ENCODE assay signal across 16 cellular contexts in the genomic region with DNA sequence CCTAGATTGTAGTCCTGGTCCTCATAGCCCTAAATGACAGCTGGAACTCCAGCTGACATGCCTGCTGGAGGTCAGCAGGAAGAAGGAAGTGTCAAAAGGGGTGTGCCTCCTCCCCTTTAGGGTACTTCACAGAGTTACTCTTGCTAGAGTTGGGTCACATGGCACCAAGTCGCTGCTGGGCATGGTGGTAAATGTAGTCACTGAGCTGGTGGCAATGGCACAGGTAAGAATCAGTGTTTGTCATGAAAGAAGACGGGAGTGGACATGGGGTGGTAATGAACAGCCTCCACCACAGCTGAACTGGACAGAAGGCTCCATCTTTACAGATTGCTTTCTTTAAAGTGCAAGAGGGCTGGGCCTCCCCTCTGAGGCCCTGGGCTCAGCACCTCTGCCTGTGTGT.
DNase-seq lines count a peak whose midpoint lies in the region; ATAC-seq, FAIRE-seq and TF ChIP-seq lines count a peak whose summit lies in the region.
"Had no signal": no experiment of that assay in that cellular context is flagged by ENCODE, and none has a peak within 500 bp of the region (broad histone marks: within the 10 kb centered on the region; RNA-seq: fewer than 3 reads in every experiment).

No MANE protein-coding gene starts in this region.

- no peak for TF ChIP-seq POLR2A in A549 (IDR thresholded peaks at IDR 0.05; ENCODE audit: low read length)
- no peak for TF ChIP-seq POLR2A in stomach (IDR thresholded peaks at IDR 0.05)
- no peak for TF ChIP-seq POLR2A in esophagus muscularis mucosa (IDR thresholded peaks at IDR 0.05; ENCODE audit: low read depth)

- POLR2A ChIA-PET in A549 (lab: Yijun Ruan, JAX) = no interaction called here
- POLR2A ChIA-PET in Panc1 (lab: Charles Lee) = no interaction called here

- H4K20me1 ChIP-seq in smooth muscle cell (ENCODE audit: low read depth) = no peaks in the 10 kb centered on the region

- no peaks in the 10 kb centered on the region for H3F3A ChIP-seq in smooth muscle cell (ENCODE audit: low read depth)

- no peaks in the 10 kb centered on the region for H3K36me3 ChIP-seq in Panc1 (ENCODE audit: control insufficient read depth, insufficient read depth, low read length)
- H3K36me3 ChIP-seq in kidney (ENCODE audit: control insufficient read depth in 1 of 2, insufficient read depth in 2 of 2, low read length in 2 of 2) = no peaks in the 10 kb centered on the region
- H3K36me3 ChIP-seq in stomach = no peaks in the 10 kb centered on the region
- H3K36me3 ChIP-seq in smooth muscle cell (ENCODE audit: low read depth) = no peaks in the 10 kb centered on the region
- no peaks in the 10 kb centered on the region for H3K36me3 ChIP-seq in esophagus muscularis mucosa

- no peaks in the 10 kb centered on the region for H3K27me3 ChIP-seq in Panc1 (ENCODE audit: control insufficient read depth, insufficient read depth, low read length)
- no peaks in the 10 kb centered on the region for H3K27me3 ChIP-seq in stomach
- H3K27me3 ChIP-seq in smooth muscle cell (ENCODE audit: low read depth) = no peaks in the 10 kb centered on the region
- no peaks in the 10 kb centered on the region for H3K27me3 ChIP-seq in esophagus muscularis mucosa

- peak; percentile 35 to 36; a peak in 2 of 6 replicates for ATAC-seq in A549
- peak; percentile 58 for ATAC-seq in Panc1
- ATAC-seq: CD8-positive, alpha-beta T cell had no signal

- no peak overlapping the region for H2AFZ ChIP-seq in smooth muscle cell (ENCODE audit: low read depth)

- CTCF ChIA-PET in A549 (lab: Yijun Ruan, JAX) (no interaction called here), Panc1 (lab: Charles Lee) (no interaction called here)

- H3K9me3 ChIP-seq in A549 = no peaks in the 10 kb centered on the region
- no peaks in the 10 kb centered on the region for H3K9me3 ChIP-seq in Panc1 (ENCODE audit: control insufficient read depth, insufficient read depth, low read depth, low read length)
- H3K9me3 ChIP-seq in kidney (ENCODE audit: control insufficient read depth in 1 of 2, low read length in 2 of 2) = no peaks in the 10 kb centered on the region
- peaks cover 0 to 3% (median 0%) of the 10 kb centered on the region in 4 donors for H3K9me3 ChIP-seq in stomach
- no peaks in the 10 kb centered on the region for H3K9me3 ChIP-seq in smooth muscle cell (replicated peaks; ENCODE audit: low read depth)
- H3K9me3 ChIP-seq in esophagus muscularis mucosa = no peaks in the 10 kb centered on the region

- no peaks in the 10 kb centered on the region for H3K79me2 ChIP-seq in smooth muscle cell (ENCODE audit: low read depth)

- H3K4me1 ChIP-seq in A549 = no peaks in the 10 kb centered on the region
- no peaks in the 10 kb centered on the region for H3K4me1 ChIP-seq in Panc1 (ENCODE audit: control insufficient read depth, insufficient read depth, low read length)
- H3K4me1 ChIP-seq in kidney (ENCODE audit: control insufficient read depth in 1 of 2, insufficient read depth in 1 of 2, low read depth in 1 of 2, low read length in 2 of 2) = no peaks in the 10 kb centered on the region
- no peaks in the 10 kb centered on the region for H3K4me1 ChIP-seq in stomach
- no peaks in the 10 kb centered on the region for H3K4me1 ChIP-seq in smooth muscle cell (ENCODE audit: low read depth)
- no peaks in the 10 kb centered on the region for H3K4me1 ChIP-seq in esophagus muscularis mucosa

- in situ Hi-C loops in Panc1 (cut with HindIII; ENCODE audit: low pct_unique_long_range_greater_than_20kb, low sequenced_read_pairs) = no loop called here

- TF ChIP-seq EP300 in A549 (IDR thresholded peaks at IDR 0.05) (no peak), stomach (IDR thresholded peaks at IDR 0.05) (no peak), esophagus muscularis mucosa (IDR thresholded peaks at IDR 0.05) (no peak)

- H3K27ac ChIP-seq in A549 = no peak overlapping the region
- no peak overlapping the region for H3K27ac ChIP-seq in Panc1 (ENCODE audit: low read length)
- H3K27ac ChIP-seq in kidney (ENCODE audit: low read depth in 2 of 2, low read length in 2 of 2) = no peak overlapping the region
- H3K27ac ChIP-seq in stomach = no peak overlapping the region
- H3K27ac ChIP-seq in smooth muscle cell (ENCODE audit: low read depth) = no peak overlapping the region
- no peak overlapping the region for H3K27ac ChIP-seq in substantia nigra (ENCODE audit: low read depth, low read length, poor library complexity, severe bottlenecking)
- no peak overlapping the region for H3K27ac ChIP-seq in esophagus muscularis mucosa (replicated peaks in 1 of 4)

- 25% methylated on average over 2 of the region's 2 CpGs for WGBS in A549 (ENCODE audit: missing lambda C conversion rate)
- WGBS in stomach, 5 donors = 86 to 100% (median 95%) methylated on average over 2 of the region's 2 CpGs
- WGBS in smooth muscle cell (ENCODE audit: low lambda C conversion rate) = 94% methylated on average over 2 of the region's 2 CpGs
- 94% methylated on average over 2 of the region's 2 CpGs for WGBS in esophagus muscularis mucosa

- no peak for FAIRE-seq in A549 (lab: Jason Lieb, UNC)
- no peak for FAIRE-seq in kidney (lab: Jason Lieb, UNC)
- FAIRE-seq: A204.1, D721Med, GM19239 had no signal

- no peak for TF ChIP-seq CTCF in A549 (IDR thresholded peaks at IDR 0.05)
- TF ChIP-seq CTCF in Panc1 (IDR thresholded peaks at IDR 0.05) = no peak
- TF ChIP-seq CTCF in kidney (IDR thresholded peaks at IDR 0.05; ENCODE audit: borderline replicate concordance, extremely low read depth, insufficient read depth) = no peak
- TF ChIP-seq CTCF in stomach (IDR thresholded peaks at IDR 0.05) = no peak
- TF ChIP-seq CTCF in smooth muscle cell (IDR thresholded peaks at IDR 0.05; ENCODE audit: borderline replicate concordance, insufficient read depth, poor library complexity, severe bottlenecking) = no peak
- no peak for TF ChIP-seq CTCF in esophagus muscularis mucosa (IDR thresholded peaks at IDR 0.05)

- TF ChIP-seq RAD21 in A549 (conservative IDR thresholded peaks at IDR 0.05 in 1 of 2, IDR thresholded peaks at IDR 0.05 in 1 of 2) = no peak

- H3K4me3 ChIP-seq in A549 = no peak overlapping the region
- H3K4me3 ChIP-seq in Panc1 (ENCODE audit: low read depth in 2 of 2, low read length in 2 of 2) = no peak overlapping the region
- no peak overlapping the region for H3K4me3 ChIP-seq in kidney (ENCODE audit: low read length in 2 of 2)
- no peak overlapping the region for H3K4me3 ChIP-seq in stomach
- H3K4me3 ChIP-seq in smooth muscle cell = no peak overlapping the region
- H3K4me3 ChIP-seq in esophagus muscularis mucosa = no peak overlapping the region

- intact Hi-C loops in Panc1 (cut with micrococcal nuclease; ENCODE audit: unreplicated experiment) = no loop called here
- intact Hi-C loops in kidney (cut with DNase I) = loop anchor here (10.0 kb wide), 1 partner anchor 813 kb away; no protein-coding TSS in a partner anchor
- intact Hi-C loops in stomach (cut with DNase I; ENCODE audit: low total_unique reads) = no loop called here
- intact Hi-C loops in esophagus muscularis mucosa (cut with DNase I) = no loop called here

- no peak overlapping the region for H3K9ac ChIP-seq in kidney (ENCODE audit: low read length in 2 of 2)
- H3K9ac ChIP-seq in smooth muscle cell (ENCODE audit: low read depth) = no peak overlapping the region

- BruUV-seq in Panc1 (replicated peaks; lab: Mats Ljungman, UMichigan) = no TSS peak

- DNase-seq in A549 (ENCODE audit: low read depth in 1 of 2, low spot score in 1 of 2) (no peak), Panc1 (ENCODE audit: low read depth, low spot score) (no peak), kidney (peak; percentile 4), stomach (peak; percentile 10), smooth muscle cell (lab: John Stamatoyannopoulos, UW; ENCODE audit: unreplicated experiment) (no peak), substantia nigra (lab: John Stamatoyannopoulos, UW) (no peak), esophagus muscularis mucosa (ENCODE audit: extremely low spot score) (no peak)
- DNase-seq: CD8-positive, alpha-beta T cell; COR-L47; DMS153; GF-D8; GOT3; H9 had no signal

- no peak overlapping the region for H3K4me2 ChIP-seq in A549
- no peak overlapping the region for H3K4me2 ChIP-seq in smooth muscle cell

TF ChIP-seq in A549, 52 proteins besides CTCF, POLR2A, EP300 and RAD21 (continues in another document):
- TF ChIP-seq CHD4 (IDR thresholded peaks at IDR 0.05; ENCODE audit: borderline replicate concordance) (no peak), HDAC2 (IDR thresholded peaks at IDR 0.05) (no peak), SMC3 (IDR thresholded peaks at IDR 0.05) (no peak), EHMT2 (IDR thresholded peaks at IDR 0.05; ENCODE audit: low read depth) (no peak), ZC3H11A (IDR thresholded peaks at IDR 0.05) (no peak), REST (IDR thresholded peaks at IDR 0.05) (no peak)
- TF ChIP-seq, protein P1, sequence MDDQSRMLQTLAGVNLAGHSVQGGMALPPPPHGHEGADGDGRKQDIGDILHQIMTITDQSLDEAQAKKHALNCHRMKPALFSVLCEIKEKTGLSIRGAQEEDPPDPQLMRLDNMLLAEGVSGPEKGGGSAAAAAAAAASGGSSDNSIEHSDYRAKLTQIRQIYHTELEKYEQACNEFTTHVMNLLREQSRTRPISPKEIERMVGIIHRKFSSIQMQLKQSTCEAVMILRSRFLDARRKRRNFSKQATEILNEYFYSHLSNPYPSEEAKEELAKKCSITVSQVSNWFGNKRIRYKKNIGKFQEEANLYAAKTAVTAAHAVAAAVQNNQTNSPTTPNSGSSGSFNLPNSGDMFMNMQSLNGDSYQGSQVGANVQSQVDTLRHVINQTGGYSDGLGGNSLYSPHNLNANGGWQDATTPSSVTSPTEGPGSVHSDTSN (IDR thresholded peaks at IDR 0.05) = no peak

Comparison
In these comparisons a context has a peak if more than half of its experiments do, and no peak if none do; other contexts are left out.
1. DNase-seq: peak in kidney (single experiment) and stomach (single experiment); none in A549 (0 of 2), Panc1 (single experiment), smooth muscle cell (single experiment), substantia nigra (0 of 49) and esophagus muscularis mucosa (single experiment).